ENCODE assay signal across 8 cellular contexts in the genomic region with DNA sequence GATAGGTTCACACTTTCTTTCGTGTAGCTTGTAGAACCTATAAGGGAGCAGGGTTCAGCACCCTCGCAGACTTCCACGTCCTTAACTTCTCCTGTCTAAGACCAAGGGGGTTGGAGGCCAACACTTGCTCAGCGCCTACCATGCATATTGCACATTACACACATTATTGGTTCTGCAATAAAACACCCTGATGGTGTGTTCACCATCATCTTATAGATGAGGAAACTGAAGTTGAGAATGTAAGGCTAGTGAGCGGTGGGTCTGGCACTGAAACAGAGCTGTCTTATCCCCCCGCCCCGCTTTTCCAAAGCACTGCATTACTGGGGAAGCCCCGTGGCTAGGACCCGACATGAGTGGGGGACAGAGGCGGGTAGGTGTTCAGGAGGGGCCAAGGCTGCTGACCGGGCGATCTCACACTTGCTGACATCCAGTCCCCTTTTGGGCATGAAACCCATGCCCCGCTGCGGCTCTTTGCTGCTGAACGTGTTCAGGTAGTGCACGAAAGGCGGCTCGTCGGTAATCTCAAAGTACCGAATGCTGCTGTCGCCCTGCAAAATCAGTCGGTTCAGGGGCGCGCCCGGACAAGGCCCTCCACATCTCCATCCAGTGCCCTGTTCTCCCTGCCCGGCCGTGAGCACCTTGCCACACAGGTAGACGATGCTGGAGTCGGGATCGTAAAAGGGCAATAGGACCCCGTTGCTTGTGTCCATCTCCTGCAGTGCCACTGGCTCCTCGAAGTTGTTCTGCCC. TPM values are rescaled to one million over a fixed set of nuclear protein-coding genes. Genes with fewer than 3 reads are reported as not detected.
DNase-seq lines count a peak whose midpoint lies in the region; ATAC-seq, FAIRE-seq and TF ChIP-seq lines count a peak whose summit lies in the region.

No MANE protein-coding gene starts in this region.

- H3K27me3 Mint-ChIP-seq in astrocyte (ENCODE audit: low read depth, unreplicated experiment): peaks cover 8% of the 10 kb centered on the region
- H3K27me3 Mint-ChIP-seq in mesothelial cell of epicardium (ENCODE audit: low read depth): peaks cover 68% of the 10 kb centered on the region

- no peak overlapping the region for H3K4me3 Mint-ChIP-seq in astrocyte (ENCODE audit: unreplicated experiment)
- H3K4me3 Mint-ChIP-seq in mesothelial cell of epicardium: peak overlapping the region; percentile 73

- H3K27ac Mint-ChIP-seq in astrocyte (ENCODE audit: unreplicated experiment): peak overlapping the region; percentile 26
- no peak overlapping the region for H3K27ac Mint-ChIP-seq in mesothelial cell of epicardium

- H2AFZ ChIP-seq in astrocyte (ENCODE audit: low read depth, low read length): no peak overlapping the region

- H3K9me3 Mint-ChIP-seq in astrocyte (ENCODE audit: unreplicated experiment) (no peaks in the 10 kb centered on the region), mesothelial cell of epicardium (no peaks in the 10 kb centered on the region)

- H3K9me3 ChIP-seq in astrocyte (ENCODE audit: insufficient read depth, low read depth, low read length): no peaks in the 10 kb centered on the region

- H4K20me1 ChIP-seq in astrocyte (ENCODE audit: insufficient read depth, low read length): peaks cover 16% of the 10 kb centered on the region

- DNase-seq in HFF-Myc (ENCODE audit: extremely low read depth, low read depth) (no peak), astrocyte (ENCODE audit: low read depth) (no peak), mesothelial cell of epicardium (ENCODE audit: low spot score in 2 of 2, unreplicated experiment in 2 of 2) (no peak), cortex of kidney (lab: John Stamatoyannopoulos, UW) (no peak)

- peak overlapping the region; percentile 89 for H3K4me2 ChIP-seq in astrocyte (ENCODE audit: low read length)

- peaks cover 35% of the 10 kb centered on the region for H3K4me1 ChIP-seq in astrocyte (ENCODE audit: insufficient read depth, low read length)

- FAIRE-seq in astrocyte (lab: Jason Lieb, UNC): no peak

- no peaks in the 10 kb centered on the region for H3K79me2 ChIP-seq in astrocyte (ENCODE audit: insufficient read depth, low read length)

- H3K36me3 ChIP-seq in astrocyte (ENCODE audit: insufficient read depth, low read length): no peaks in the 10 kb centered on the region

- H3K4me1 Mint-ChIP-seq in astrocyte (ENCODE audit: low read depth, unreplicated experiment) (peaks cover 11% of the 10 kb centered on the region), mesothelial cell of epicardium (peaks cover 17% of the 10 kb centered on the region)

- H3K4me3 ChIP-seq in HFF-Myc (replicated peaks; ENCODE audit: low read depth, low read length) (peak overlapping the region; percentile 21; the same call in 1 of the 2 replicates), astrocyte (ENCODE audit: insufficient read depth, low read depth, low read length) (no peak overlapping the region)

- H3K36me3 Mint-ChIP-seq in astrocyte (ENCODE audit: low read depth, unreplicated experiment): peaks cover 2% of the 10 kb centered on the region
- H3K36me3 Mint-ChIP-seq in mesothelial cell of epicardium: no peaks in the 10 kb centered on the region

- ATAC-seq in HG02588 (IDR thresholded peaks at IDR 0.05; ENCODE audit: unreplicated experiment) (no peak), HG02973 (IDR thresholded peaks at IDR 0.05; ENCODE audit: unreplicated experiment) (no peak), GM21576 (IDR thresholded peaks at IDR 0.05; ENCODE audit: unreplicated experiment) (no peak)

- H3K27ac ChIP-seq in 22Rv1: peak overlapping the region; percentile 70
- no peak overlapping the region for H3K27ac ChIP-seq in astrocyte (ENCODE audit: low read depth, low read length)

- TF ChIP-seq CTCF in 22Rv1 (IDR thresholded peaks at IDR 0.05): no peak
- TF ChIP-seq CTCF in HFF-Myc (IDR thresholded peaks at IDR 0.05; ENCODE audit: low read depth, low read length, missing control alignments): no peak
- TF ChIP-seq CTCF in astrocyte (IDR thresholded peaks at IDR 0.05; ENCODE audit: insufficient read depth, low read depth, low read length): no peak
- no peak for TF ChIP-seq CTCF in mesothelial cell of epicardium (IDR thresholded peaks at IDR 0.05; ENCODE audit: unreplicated experiment)

- peaks cover 10% of the 10 kb centered on the region for H3K27me3 ChIP-seq in astrocyte (ENCODE audit: insufficient read depth, low read length)

- H3K9ac ChIP-seq in astrocyte (ENCODE audit: low read length): no peak overlapping the region

RNA-seq across cellular contexts. Expression of a gene that starts 6.2 kb away (rescaled TPM):
- total RNA-seq in astrocyte: 8.9 and 9.5 TPM in 2 replicates
- total RNA-seq in mesothelial cell of epicardium: 3.4 to 3.8 TPM (median 3.4 TPM) in 3 replicates

RNA-seq across cellular contexts. Expression of a gene that starts 23.5 kb away (rescaled TPM):
- 16.3 and 17.9 TPM in 2 replicates for total RNA-seq in astrocyte
- total RNA-seq in mesothelial cell of epicardium: 51.7 to 52.7 TPM (median 52.6 TPM) in 3 replicates

RNA-seq across cellular contexts. Expression of a gene that starts 27.0 kb away (rescaled TPM):
- total RNA-seq in astrocyte (48.9 and 52.2 TPM in 2 replicates), mesothelial cell of epicardium (99.0 to 110 TPM (median 108 TPM) in 3 replicates)

RNA-seq across cellular contexts. Expression of a gene that starts 48.0 kb away (rescaled TPM):
- total RNA-seq in astrocyte (31.7 and 31.8 TPM in 2 replicates), mesothelial cell of epicardium (29.9 to 31.2 TPM (median 30.2 TPM) in 3 replicates)

RNA-seq across cellular contexts. Expression of a gene that starts 49.6 kb away (rescaled TPM):
- 8.6 and 9.7 TPM in 2 replicates for total RNA-seq in astrocyte
- total RNA-seq in mesothelial cell of epicardium: 5.2 to 6.1 TPM (median 5.7 TPM) in 3 replicates
